ENCODE assay signal across 1 cellular context in genomic region chr3:115706311-115706829, GRCh38.
A peak's percentile ranks its signal among the peaks of the same experiment; 100 is the strongest.
TF ChIP-seq lines count a peak whose summit lies in the region.

No MANE protein-coding gene starts in this region.

TF ChIP-seq in HepG2, 621 proteins besides CTCF, POLR2A, EP300 and RAD21 (continued from another document and continues in another):
- peak; percentile 86 for TF ChIP-seq PAXIP1 (CRISPR knock-in tag; conservative IDR thresholded peaks at IDR 0.05)
- no peak for TF ChIP-seq NFYB (CRISPR knock-in tag; IDR thresholded peaks at IDR 0.05)
- no peak for TF ChIP-seq ZNF263 (CRISPR knock-in tag; IDR thresholded peaks at IDR 0.05)
- no peak for TF ChIP-seq ZNF282 (IDR thresholded peaks at IDR 0.05; ENCODE audit: partially characterized antibody)
- TF ChIP-seq ZNF235 (CRISPR knock-in tag; IDR thresholded peaks at IDR 0.05; ENCODE audit: borderline replicate concordance), result no peak
- peak; percentile 63 for TF ChIP-seq HNF4G (IDR thresholded peaks at IDR 0.05; ENCODE audit: borderline replicate concordance, low read depth, low read length)
- TF ChIP-seq HNF4G (CRISPR knock-in tag; IDR thresholded peaks at IDR 0.05; ENCODE audit: borderline replicate concordance, low read depth), result no peak
- TF ChIP-seq, protein P1, sequence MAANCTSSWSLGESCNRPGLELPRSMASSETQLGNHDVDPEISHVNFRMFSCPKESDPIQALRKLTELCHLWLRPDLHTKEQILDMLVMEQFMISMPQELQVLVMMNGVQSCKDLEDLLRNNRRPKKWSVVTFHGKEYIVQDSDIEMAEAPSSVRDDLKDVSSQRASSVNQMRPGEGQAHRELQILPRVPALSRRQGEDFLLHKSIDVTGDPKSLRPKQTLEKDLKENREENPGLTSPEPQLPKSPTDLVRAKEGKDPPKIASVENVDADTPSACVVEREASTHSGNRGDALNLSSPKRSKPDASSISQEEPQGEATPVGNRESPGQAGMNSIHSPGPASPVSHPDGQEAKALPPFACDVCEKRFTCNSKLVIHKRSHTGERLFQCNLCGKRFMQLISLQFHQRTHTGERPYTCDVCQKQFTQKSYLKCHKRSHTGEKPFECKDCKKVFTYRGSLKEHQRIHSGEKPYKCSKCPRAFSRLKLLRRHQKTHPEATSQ (CRISPR knock-in tag; IDR thresholded peaks at IDR 0.05; ENCODE audit: borderline replicate concordance), result no peak
- peak; percentile 37; the same call in 1 of the 2 replicates for TF ChIP-seq SALL1 (CRISPR knock-in tag; IDR thresholded peaks at IDR 0.05)
- no peak for TF ChIP-seq ZNF224 (CRISPR knock-in tag; IDR thresholded peaks at IDR 0.05)
- TF ChIP-seq ZNF326 (CRISPR knock-in tag; IDR thresholded peaks at IDR 0.05; ENCODE audit: borderline replicate concordance), result no peak
- TF ChIP-seq KDM1A (CRISPR knock-in tag; IDR thresholded peaks at IDR 0.05), result no peak
- no peak for TF ChIP-seq RORA (CRISPR knock-in tag; IDR thresholded peaks at IDR 0.05)
- no peak for TF ChIP-seq DNMT3B (CRISPR knock-in tag; conservative IDR thresholded peaks at IDR 0.05)
- TF ChIP-seq ZNF34 (CRISPR knock-in tag; IDR thresholded peaks at IDR 0.05; ENCODE audit: borderline replicate concordance), result no peak
- TF ChIP-seq ZNF570 (CRISPR knock-in tag; IDR thresholded peaks at IDR 0.05; ENCODE audit: borderline replicate concordance), result no peak
- TF ChIP-seq ZNF281 (CRISPR knock-in tag; IDR thresholded peaks at IDR 0.05; ENCODE audit: borderline replicate concordance), result peak; percentile 48; the same call in 1 of the 2 replicates
- TF ChIP-seq THYN1 (CRISPR knock-in tag; IDR thresholded peaks at IDR 0.05; ENCODE audit: borderline replicate concordance, low read depth), result no peak
- TF ChIP-seq ZBTB7A (CRISPR knock-in tag; IDR thresholded peaks at IDR 0.05), result no peak
- no peak for TF ChIP-seq ZNF891 (CRISPR knock-in tag; IDR thresholded peaks at IDR 0.05)
- no peak for TF ChIP-seq ZBTB1 (CRISPR knock-in tag; IDR thresholded peaks at IDR 0.05; ENCODE audit: borderline replicate concordance)
- no peak for TF ChIP-seq SIN3B (IDR thresholded peaks at IDR 0.05; ENCODE audit: low read length)
- TF ChIP-seq, protein P2, sequence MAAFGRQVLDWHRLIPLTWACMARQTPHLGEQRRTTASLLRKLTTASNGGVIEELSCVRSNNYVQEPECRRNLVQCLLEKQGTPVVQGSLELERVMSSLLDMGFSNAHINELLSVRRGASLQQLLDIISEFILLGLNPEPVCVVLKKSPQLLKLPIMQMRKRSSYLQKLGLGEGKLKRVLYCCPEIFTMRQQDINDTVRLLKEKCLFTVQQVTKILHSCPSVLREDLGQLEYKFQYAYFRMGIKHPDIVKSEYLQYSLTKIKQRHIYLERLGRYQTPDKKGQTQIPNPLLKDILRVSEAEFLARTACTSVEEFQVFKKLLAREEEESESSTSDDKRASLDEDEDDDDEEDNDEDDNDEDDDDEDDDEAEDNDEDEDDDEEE (CRISPR knock-in tag; IDR thresholded peaks at IDR 0.05), result no peak
- TF ChIP-seq ZNF563 (CRISPR knock-in tag; IDR thresholded peaks at IDR 0.05), result no peak
- TF ChIP-seq MIER2 (CRISPR knock-in tag; IDR thresholded peaks at IDR 0.05), result no peak
- no peak for TF ChIP-seq FOXO1 (CRISPR knock-in tag; IDR thresholded peaks at IDR 0.05)
- TF ChIP-seq ZNF580 (CRISPR knock-in tag; IDR thresholded peaks at IDR 0.05; ENCODE audit: borderline replicate concordance, low read depth), result no peak
- TF ChIP-seq SP4 (CRISPR knock-in tag; IDR thresholded peaks at IDR 0.05), result no peak
- no peak for TF ChIP-seq KLF12 (CRISPR knock-in tag; IDR thresholded peaks at IDR 0.05; ENCODE audit: borderline replicate concordance)
- TF ChIP-seq ZNF746 (CRISPR knock-in tag; IDR thresholded peaks at IDR 0.05), result no peak
- TF ChIP-seq, protein P3, sequence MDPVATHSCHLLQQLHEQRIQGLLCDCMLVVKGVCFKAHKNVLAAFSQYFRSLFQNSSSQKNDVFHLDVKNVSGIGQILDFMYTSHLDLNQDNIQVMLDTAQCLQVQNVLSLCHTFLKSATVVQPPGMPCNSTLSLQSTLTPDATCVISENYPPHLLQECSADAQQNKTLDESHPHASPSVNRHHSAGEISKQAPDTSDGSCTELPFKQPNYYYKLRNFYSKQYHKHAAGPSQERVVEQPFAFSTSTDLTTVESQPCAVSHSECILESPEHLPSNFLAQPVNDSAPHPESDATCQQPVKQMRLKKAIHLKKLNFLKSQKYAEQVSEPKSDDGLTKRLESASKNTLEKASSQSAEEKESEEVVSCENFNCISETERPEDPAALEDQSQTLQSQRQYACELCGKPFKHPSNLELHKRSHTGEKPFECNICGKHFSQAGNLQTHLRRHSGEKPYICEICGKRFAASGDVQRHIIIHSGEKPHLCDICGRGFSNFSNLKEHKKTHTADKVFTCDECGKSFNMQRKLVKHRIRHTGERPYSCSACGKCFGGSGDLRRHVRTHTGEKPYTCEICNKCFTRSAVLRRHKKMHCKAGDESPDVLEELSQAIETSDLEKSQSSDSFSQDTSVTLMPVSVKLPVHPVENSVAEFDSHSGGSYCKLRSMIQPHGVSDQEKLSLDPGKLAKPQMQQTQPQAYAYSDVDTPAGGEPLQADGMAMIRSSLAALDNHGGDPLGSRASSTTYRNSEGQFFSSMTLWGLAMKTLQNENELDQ (CRISPR knock-in tag; IDR thresholded peaks at IDR 0.05; ENCODE audit: borderline replicate concordance), result no peak
- TF ChIP-seq HMG20A (CRISPR knock-in tag; IDR thresholded peaks at IDR 0.05; ENCODE audit: borderline replicate concordance), result peak; percentile 77; the same call in 1 of the 2 replicates
- TF ChIP-seq HOXA9 (CRISPR knock-in tag; IDR thresholded peaks at IDR 0.05; ENCODE audit: borderline replicate concordance), result no peak
- no peak for TF ChIP-seq CEBPG (CRISPR knock-in tag; IDR thresholded peaks at IDR 0.05)
- TF ChIP-seq, protein P4, sequence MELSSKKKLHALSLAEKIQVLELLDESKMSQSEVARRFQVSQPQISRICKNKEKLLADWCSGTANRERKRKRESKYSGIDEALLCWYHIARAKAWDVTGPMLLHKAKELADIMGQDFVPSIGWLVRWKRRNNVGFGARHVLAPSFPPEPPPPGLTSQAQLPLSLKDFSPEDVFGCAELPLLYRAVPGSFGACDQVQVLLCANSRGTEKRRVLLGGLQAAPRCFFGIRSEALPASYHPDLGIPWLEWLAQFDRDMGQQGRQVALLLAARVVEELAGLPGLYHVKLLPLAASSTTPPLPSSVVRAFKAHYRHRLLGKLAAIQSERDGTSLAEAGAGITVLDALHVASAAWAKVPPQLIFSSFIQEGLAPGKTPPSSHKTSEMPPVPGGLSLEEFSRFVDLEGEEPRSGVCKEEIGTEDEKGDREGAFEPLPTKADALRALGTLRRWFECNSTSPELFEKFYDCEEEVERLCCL (CRISPR knock-in tag; IDR thresholded peaks at IDR 0.05; ENCODE audit: borderline replicate concordance), result no peak
- no peak for TF ChIP-seq ZBTB42 (CRISPR knock-in tag; IDR thresholded peaks at IDR 0.05)
- no peak for TF ChIP-seq CSRNP2 (CRISPR knock-in tag; conservative IDR thresholded peaks at IDR 0.05; ENCODE audit: low read depth)
- TF ChIP-seq, protein P5, sequence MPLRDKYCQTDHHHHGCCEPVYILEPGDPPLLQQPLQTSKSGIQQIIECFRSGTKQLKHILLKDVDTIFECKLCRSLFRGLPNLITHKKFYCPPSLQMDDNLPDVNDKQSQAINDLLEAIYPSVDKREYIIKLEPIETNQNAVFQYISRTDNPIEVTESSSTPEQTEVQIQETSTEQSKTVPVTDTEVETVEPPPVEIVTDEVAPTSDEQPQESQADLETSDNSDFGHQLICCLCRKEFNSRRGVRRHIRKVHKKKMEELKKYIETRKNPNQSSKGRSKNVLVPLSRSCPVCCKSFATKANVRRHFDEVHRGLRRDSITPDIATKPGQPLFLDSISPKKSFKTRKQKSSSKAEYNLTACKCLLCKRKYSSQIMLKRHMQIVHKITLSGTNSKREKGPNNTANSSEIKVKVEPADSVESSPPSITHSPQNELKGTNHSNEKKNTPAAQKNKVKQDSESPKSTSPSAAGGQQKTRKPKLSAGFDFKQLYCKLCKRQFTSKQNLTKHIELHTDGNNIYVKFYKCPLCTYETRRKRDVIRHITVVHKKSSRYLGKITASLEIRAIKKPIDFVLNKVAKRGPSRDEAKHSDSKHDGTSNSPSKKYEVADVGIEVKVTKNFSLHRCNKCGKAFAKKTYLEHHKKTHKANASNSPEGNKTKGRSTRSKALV (CRISPR knock-in tag; IDR thresholded peaks at IDR 0.05), result no peak
- no peak for TF ChIP-seq MEIS2 (CRISPR knock-in tag; IDR thresholded peaks at IDR 0.05)
- TF ChIP-seq MED1 (CRISPR knock-in tag; IDR thresholded peaks at IDR 0.05), result no peak
- TF ChIP-seq, protein P6, sequence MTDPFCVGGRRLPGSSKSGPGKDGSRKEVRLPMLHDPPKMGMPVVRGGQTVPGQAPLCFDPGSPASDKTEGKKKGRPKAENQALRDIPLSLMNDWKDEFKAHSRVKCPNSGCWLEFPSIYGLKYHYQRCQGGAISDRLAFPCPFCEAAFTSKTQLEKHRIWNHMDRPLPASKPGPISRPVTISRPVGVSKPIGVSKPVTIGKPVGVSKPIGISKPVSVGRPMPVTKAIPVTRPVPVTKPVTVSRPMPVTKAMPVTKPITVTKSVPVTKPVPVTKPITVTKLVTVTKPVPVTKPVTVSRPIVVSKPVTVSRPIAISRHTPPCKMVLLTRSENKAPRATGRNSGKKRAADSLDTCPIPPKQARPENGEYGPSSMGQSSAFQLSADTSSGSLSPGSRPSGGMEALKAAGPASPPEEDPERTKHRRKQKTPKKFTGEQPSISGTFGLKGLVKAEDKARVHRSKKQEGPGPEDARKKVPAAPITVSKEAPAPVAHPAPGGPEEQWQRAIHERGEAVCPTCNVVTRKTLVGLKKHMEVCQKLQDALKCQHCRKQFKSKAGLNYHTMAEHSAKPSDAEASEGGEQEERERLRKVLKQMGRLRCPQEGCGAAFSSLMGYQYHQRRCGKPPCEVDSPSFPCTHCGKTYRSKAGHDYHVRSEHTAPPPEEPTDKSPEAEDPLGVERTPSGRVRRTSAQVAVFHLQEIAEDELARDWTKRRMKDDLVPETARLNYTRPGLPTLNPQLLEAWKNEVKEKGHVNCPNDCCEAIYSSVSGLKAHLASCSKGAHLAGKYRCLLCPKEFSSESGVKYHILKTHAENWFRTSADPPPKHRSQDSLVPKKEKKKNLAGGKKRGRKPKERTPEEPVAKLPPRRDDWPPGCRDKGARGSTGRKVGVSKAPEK (CRISPR knock-in tag; IDR thresholded peaks at IDR 0.05; ENCODE audit: borderline replicate concordance), result no peak
- TF ChIP-seq NFE2 (CRISPR knock-in tag; IDR thresholded peaks at IDR 0.05), result no peak
- no peak for TF ChIP-seq DNMT1 (CRISPR knock-in tag; IDR thresholded peaks at IDR 0.05)
